In genomic region chr10:6694447-6695155, GRCh38 we compare ENCODE assay signal across 25 cellular contexts.
DNase-seq lines count a peak whose midpoint lies in the region; ATAC-seq and TF ChIP-seq lines count a peak whose summit lies in the region.
"Had no signal": no experiment of that assay in that cellular context is flagged by ENCODE, and none has a peak within 500 bp of the region (broad histone marks: within the 10 kb centered on the region; RNA-seq: fewer than 3 reads in every experiment).

No MANE protein-coding gene starts in this region.

- H3K18ac ChIP-seq in mesenchymal stem cell (ENCODE audit: low read depth in 1 of 2, low read length in 2 of 2), result no peak overlapping the region

- CTCF ChIA-PET in activated CD4-positive, alpha-beta T cell treated with anti-CD3 and anti-CD28 coated beads for 36 hours (lab: Charles Lee), result no interaction called here

- TF ChIP-seq CTCF in heart right ventricle (IDR thresholded peaks at IDR 0.05), result no peak
- TF ChIP-seq CTCF in tibial nerve (IDR thresholded peaks at IDR 0.05), result no peak

- no peak overlapping the region for H3K27ac Mint-ChIP-seq in activated CD4-positive, alpha-beta T cell treated with anti-CD3 and anti-CD28 coated beads for 36 hours
- H3K27ac Mint-ChIP-seq: activated naive CD8-positive, alpha-beta T cell treated with anti-CD3 and anti-CD28 coated beads, Interleukin-2, amount 10 ng/mL, durations not matched to agents 7 days and 5 days; memory B cell; nephron; T-helper 1 cell treated with Interleukin-12 subunit alpha and Interleukin-12 subunit beta and Interleukin-4 antibody, amounts not matched to agents 30 μg/mL and 1 μg/mL, for 36 hours had no signal

- no peak for TF ChIP-seq EP300 in tibial nerve (IDR thresholded peaks at IDR 0.05)

- DNase-seq in activated CD4-positive, alpha-beta T cell treated with anti-CD3 and anti-CD28 coated beads for 36 hours, result peak; percentile 50
- DNase-seq in activated CD4-positive, alpha-beta T cell treated with anti-CD3 and anti-CD28 coated beads, Interleukin-2, amount 50 U/mL, for 4 hours, result no peak
- peak; percentile 77 for DNase-seq in Daoy (ENCODE audit: low read depth)
- DNase-seq in T1000 (lab: John Stamatoyannopoulos, UW), result peak; percentile 36
- peak; percentile 28 for DNase-seq in mesenchymal stem cell
- DNase-seq in heart right ventricle, result no peak
- no peak for DNase-seq in tibial nerve (ENCODE audit: low spot score in 2 of 2)
- DNase-seq: activated CD8-positive, alpha-beta memory T cell treated with anti-CD3 and anti-CD28 coated beads, Interleukin-2, amount 50 U/mL, for 4 hours; activated naive CD8-positive, alpha-beta T cell treated with anti-CD3 and anti-CD28 coated beads, Interleukin-2, amount 10 ng/mL, durations not matched to agents 7 days and 5 days; DMS79; islet precursor cell; NCI-H187 treated with DMSO at 0.1 percent for 48 hours; NCI-H526; SHP77 treated with DMSO at 0.1 percent for 48 hours; spleen; stimulated activated naive CD4-positive, alpha-beta T cell; upper lobe of left lung had no signal

- TF ChIP-seq POLR2A in tibial nerve (IDR thresholded peaks at IDR 0.05), result no peak

- H3K9me3 ChIP-seq in mesenchymal stem cell (ENCODE audit: control insufficient read depth, low read length) (no peaks in the 10 kb centered on the region), heart right ventricle (no peaks in the 10 kb centered on the region), tibial nerve (no peaks in the 10 kb centered on the region)
- H3K9me3 ChIP-seq: A549, prostate gland, spleen, upper lobe of left lung had no signal

- no peak overlapping the region for H2BK5ac ChIP-seq in mesenchymal stem cell (ENCODE audit: low read depth, low read length, poor library complexity, severe bottlenecking)

- H3K4me3 Mint-ChIP-seq in activated CD4-positive, alpha-beta T cell treated with anti-CD3 and anti-CD28 coated beads for 36 hours, result no peak overlapping the region
- H3K4me3 Mint-ChIP-seq: activated naive CD8-positive, alpha-beta T cell treated with anti-CD3 and anti-CD28 coated beads, Interleukin-2, amount 10 ng/mL, durations not matched to agents 7 days and 5 days; central memory CD8-positive, alpha-beta T cell; memory B cell; nephron; T-helper 1 cell treated with Interleukin-12 subunit alpha and Interleukin-12 subunit beta and Interleukin-4 antibody, amounts not matched to agents 30 μg/mL and 1 μg/mL, for 36 hours had no signal

- no peak overlapping the region for H3K4me2 ChIP-seq in mesenchymal stem cell (ENCODE audit: low read length, poor library complexity, severe bottlenecking)
- H3K4me2 ChIP-seq: A549, hepatocyte had no signal

- H3K4me1 Mint-ChIP-seq in activated CD4-positive, alpha-beta T cell treated with anti-CD3 and anti-CD28 coated beads for 36 hours, result peaks cover 13% of the 10 kb centered on the region
- H3K4me1 Mint-ChIP-seq: activated naive CD8-positive, alpha-beta T cell treated with anti-CD3 and anti-CD28 coated beads, Interleukin-2, amount 10 ng/mL, durations not matched to agents 7 days and 5 days; central memory CD8-positive, alpha-beta T cell; memory B cell; nephron had no signal

- H3K14ac ChIP-seq in mesenchymal stem cell (ENCODE audit: low read length in 2 of 2), result no peak overlapping the region

- peak overlapping the region; percentile 28 for H4K8ac ChIP-seq in mesenchymal stem cell (ENCODE audit: low read length)

- WGBS in mesenchymal stem cell, result 84% methylated on average over 9 of the region's 9 CpGs
- 81 to 86% methylated on average over 9 of the region's 9 CpGs for WGBS in heart right ventricle, 2 donors
- WGBS in tibial nerve, 2 donors, result 78 to 82% methylated on average over 9 of the region's 9 CpGs

- H3K9ac ChIP-seq in mesenchymal stem cell (ENCODE audit: low read length), result no peak overlapping the region

- peak; percentile 66 for ATAC-seq in activated CD4-positive, alpha-beta T cell treated with anti-CD3 and anti-CD28 coated beads for 36 hours
- ATAC-seq in heart right ventricle (no peak), HG02884 (IDR thresholded peaks at IDR 0.05; ENCODE audit: unreplicated experiment) (no peak)
- ATAC-seq: A549 had no signal

- H3K36me3 Mint-ChIP-seq in activated CD4-positive, alpha-beta T cell treated with anti-CD3 and anti-CD28 coated beads for 36 hours (ENCODE audit: low read depth), result no peaks in the 10 kb centered on the region
- H3K36me3 Mint-ChIP-seq: activated naive CD8-positive, alpha-beta T cell treated with anti-CD3 and anti-CD28 coated beads, Interleukin-2, amount 10 ng/mL, durations not matched to agents 7 days and 5 days; memory B cell had no signal

- no peaks in the 10 kb centered on the region for H3K4me1 ChIP-seq in mesenchymal stem cell (ENCODE audit: control insufficient read depth, insufficient read depth, low read depth, low read length)
- no peaks in the 10 kb centered on the region for H3K4me1 ChIP-seq in heart right ventricle
- H3K4me1 ChIP-seq in tibial nerve, result no peaks in the 10 kb centered on the region
- H3K4me1 ChIP-seq: prostate gland, spleen, upper lobe of left lung had no signal

- peaks cover 4% of the 10 kb centered on the region for H3K27me3 Mint-ChIP-seq in activated CD4-positive, alpha-beta T cell treated with anti-CD3 and anti-CD28 coated beads for 36 hours

- POLR2A ChIA-PET in activated CD4-positive, alpha-beta T cell treated with anti-CD3 and anti-CD28 coated beads for 36 hours (lab: Charles Lee), result no interaction called here

- H3K27ac ChIP-seq in mesenchymal stem cell (ENCODE audit: low read length, poor library complexity, severe bottlenecking) (no peak overlapping the region), heart right ventricle (no peak overlapping the region), tibial nerve (no peak overlapping the region)
- H3K27ac ChIP-seq: A549, hepatocyte, prostate gland, spleen, upper lobe of left lung had no signal

- H3K36me3 ChIP-seq in mesenchymal stem cell (ENCODE audit: control insufficient read depth in 1 of 2, insufficient read depth in 2 of 2, low read depth in 1 of 2, low read length in 2 of 2) (no peaks in the 10 kb centered on the region), heart right ventricle (no peaks in the 10 kb centered on the region), tibial nerve (no peaks in the 10 kb centered on the region)
- H3K36me3 ChIP-seq: prostate gland, spleen, upper lobe of left lung had no signal

- no peak overlapping the region for H2BK15ac ChIP-seq in mesenchymal stem cell (ENCODE audit: low read depth, poor library complexity, severe bottlenecking)

- no peak overlapping the region for H2AK5ac ChIP-seq in mesenchymal stem cell (ENCODE audit: low read length, severe bottlenecking)

- H2BK120ac ChIP-seq in mesenchymal stem cell (ENCODE audit: low read depth, low read length), result no peak overlapping the region

- no peak overlapping the region for H3K4me3 ChIP-seq in mesenchymal stem cell (ENCODE audit: insufficient read depth in 1 of 2, low read depth in 1 of 2, low read length in 2 of 2)
- no peak overlapping the region for H3K4me3 ChIP-seq in heart right ventricle
- no peak overlapping the region for H3K4me3 ChIP-seq in tibial nerve
- H3K4me3 ChIP-seq: A549, hepatocyte, prostate gland, spleen, upper lobe of left lung had no signal

- intact Hi-C loops in activated CD4-positive, alpha-beta T cell treated with anti-CD3 and anti-CD28 coated beads for 36 hours (cut with DNase I, micrococcal nuclease), result no loop called here
- intact Hi-C loops in heart right ventricle (cut with DNase I), result no loop called here

- no peak overlapping the region for H4K91ac ChIP-seq in mesenchymal stem cell (ENCODE audit: low read length)

- H2BK12ac ChIP-seq in mesenchymal stem cell (ENCODE audit: low read length in 2 of 2), result no peak overlapping the region

- H3K79me1 ChIP-seq in mesenchymal stem cell (replicated peaks; ENCODE audit: low read length, poor library complexity, severe bottlenecking), result no peaks in the 10 kb centered on the region

- no peak overlapping the region for H2AFZ ChIP-seq in mesenchymal stem cell (ENCODE audit: low read depth, low read length)
- H2AFZ ChIP-seq: hepatocyte had no signal

- no peak overlapping the region for H3K4ac ChIP-seq in mesenchymal stem cell (ENCODE audit: low read depth in 1 of 2, low read length in 2 of 2)

- H3K27me3 ChIP-seq in mesenchymal stem cell (ENCODE audit: control insufficient read depth in 1 of 2, insufficient read depth in 1 of 2, low read length in 2 of 2) (no peaks in the 10 kb centered on the region), heart right ventricle (peaks cover 0 to 14% (median 0%) of the 10 kb centered on the region in 7 donors), tibial nerve (no peaks in the 10 kb centered on the region)
- H3K27me3 ChIP-seq: hepatocyte, upper lobe of left lung had no signal

- no peaks in the 10 kb centered on the region for H3K9me3 Mint-ChIP-seq in activated CD4-positive, alpha-beta T cell treated with anti-CD3 and anti-CD28 coated beads for 36 hours (ENCODE audit: low read depth)
- H3K9me3 Mint-ChIP-seq: activated naive CD8-positive, alpha-beta T cell treated with anti-CD3 and anti-CD28 coated beads, Interleukin-2, amount 10 ng/mL, durations not matched to agents 7 days and 5 days; central memory CD8-positive, alpha-beta T cell; memory B cell; nephron; T-helper 1 cell treated with Interleukin-12 subunit alpha and Interleukin-12 subunit beta and Interleukin-4 antibody, amounts not matched to agents 30 μg/mL and 1 μg/mL, for 36 hours had no signal

- no peak overlapping the region for H3K23ac ChIP-seq in mesenchymal stem cell (ENCODE audit: low read length in 2 of 2)

Comparison
In these comparisons a context has a peak if more than half of its experiments do, and no peak if none do; other contexts are left out.
1. DNase-seq: peak in activated CD4-positive, alpha-beta T cell treated with anti-CD3 and anti-CD28 coated beads for 36 hours (single experiment), Daoy (single experiment), T1000 (single experiment) and mesenchymal stem cell (single experiment); none in activated CD4-positive, alpha-beta T cell treated with anti-CD3 and anti-CD28 coated beads, Interleukin-2, amount 50 U/mL, for 4 hours (0 of 2), heart right ventricle (0 of 2) and tibial nerve (0 of 2).